1 cellular context compared by ENCODE assay signal in the genomic region with DNA sequence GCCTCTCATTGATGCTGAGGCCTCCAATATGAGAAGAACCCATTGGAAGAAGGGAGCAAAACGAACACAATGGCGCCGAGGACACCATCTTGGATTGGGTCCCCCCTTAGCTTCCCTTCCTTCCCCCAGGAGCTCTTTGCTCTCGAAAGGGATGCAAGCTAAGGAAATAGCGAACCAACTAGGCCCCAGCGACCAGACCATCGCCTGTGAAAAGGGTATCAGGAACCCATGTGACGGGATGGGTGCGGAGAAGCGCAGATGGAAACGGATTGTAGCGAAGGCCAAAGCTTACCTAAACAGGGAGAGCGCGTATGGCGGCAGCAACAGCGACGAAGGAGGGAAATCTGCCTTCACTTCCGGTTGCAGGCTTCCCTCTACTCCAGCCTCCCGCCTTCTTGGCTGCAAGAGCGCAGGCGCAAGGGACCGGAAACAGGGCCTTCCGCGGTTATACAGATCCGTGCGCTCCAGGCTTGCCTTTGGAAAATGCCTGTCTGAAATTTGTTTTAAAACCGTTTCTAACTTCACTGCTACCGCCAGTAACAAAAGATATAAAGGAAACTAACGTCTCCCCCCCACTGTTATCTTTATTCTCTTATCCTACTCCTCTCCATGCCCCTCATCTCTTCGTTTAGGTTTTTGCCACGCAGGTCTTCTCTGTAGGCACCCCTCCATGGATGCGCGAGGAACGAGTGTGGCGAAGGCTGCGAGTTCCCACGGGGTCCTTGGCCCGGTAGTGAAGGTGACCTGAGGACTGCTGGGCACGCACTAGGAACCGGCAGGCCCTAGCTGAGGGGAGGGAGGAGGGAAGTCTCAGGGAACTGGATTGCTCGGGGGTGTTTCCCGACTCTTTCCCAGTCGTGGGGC.
TF ChIP-seq lines count a peak whose summit lies in the region.

A gene (minus strand): TSS at position 346 of the 864 bp plus-strand sequence. CDS start 1,471 bp downstream, outside the sequence.

TF ChIP-seq in K562, 482 proteins besides CTCF, POLR2A, EP300 and RAD21 (continued from another document and continues in another):
- TF ChIP-seq RBM34 (IDR thresholded peaks at IDR 0.05; ENCODE audit: borderline replicate concordance, insufficient read depth, low read length) (no peak), TAF7 (tag; IDR thresholded peaks at IDR 0.05) (peak; percentile 100), ZC3H4 (CRISPR knock-in tag; IDR thresholded peaks at IDR 0.05; ENCODE audit: borderline replicate concordance) (no peak), PML (IDR thresholded peaks at IDR 0.05; ENCODE audit: low read length) (peak; percentile 91), PHF8 (IDR thresholded peaks at IDR 0.05; ENCODE audit: borderline replicate concordance, low read length) (peak; percentile 84; the same call in 1 of the 2 replicates), KLF13 (tag; IDR thresholded peaks at IDR 0.05; ENCODE audit: borderline replicate concordance, low read depth) (peak; percentile 55; the same call in 1 of the 2 replicates), RBM39 (optimal IDR thresholded peaks at IDR 0.05; ENCODE audit: low read depth, low read length) (peak; percentile 99), CREB1 (IDR thresholded peaks at IDR 0.05) (no peak; the same call in none of the 2 replicates), CREB1 (CRISPR knock-in tag; IDR thresholded peaks at IDR 0.05) (0 out of 2 replicates have a peak, but pooled peaks have one; percentile 58), GTF2F1 (IDR thresholded peaks at IDR 0.05; ENCODE audit: low read depth, low read length) (peak; percentile 83; the same call in 1 of the 2 replicates), SAP30 (IDR thresholded peaks at IDR 0.05; ENCODE audit: borderline replicate concordance, insufficient read depth, low read depth, low read length, poor library complexity, severe bottlenecking) (peak; percentile 53), ZNF121 (CRISPR knock-in tag; conservative IDR thresholded peaks at IDR 0.05) (no peak), NR2C1 (IDR thresholded peaks at IDR 0.05) (peak; percentile 74; the same call in 1 of the 2 replicates), NR2C1 (tag; IDR thresholded peaks at IDR 0.05) (peak; percentile 69; the same call in 1 of the 2 replicates), RAD51 (IDR thresholded peaks at IDR 0.05; ENCODE audit: borderline replicate concordance, low read depth) (peak; percentile 37; the same call in 1 of the 2 replicates), ZNF212 (CRISPR knock-in tag; IDR thresholded peaks at IDR 0.05) (peak; percentile 86), FOXK2 (conservative IDR thresholded peaks at IDR 0.05 in 1 of 2, IDR thresholded peaks at IDR 0.05 in 1 of 2; ENCODE audit: low read depth in 2 of 2) (peak; percentile 83 to 88), SRSF9 (IDR thresholded peaks at IDR 0.05; ENCODE audit: borderline replicate concordance, low read depth, low read length) (no peak), DIDO1 (tag; IDR thresholded peaks at IDR 0.05; ENCODE audit: low read depth) (peak; percentile 38; the same call in 1 of the 2 replicates), MTA1 (IDR thresholded peaks at IDR 0.05; ENCODE audit: borderline replicate concordance) (peak; percentile 95), KDM1A (IDR thresholded peaks at IDR 0.05) (0 out of 4 replicates have a peak, but pooled peaks of 1 of the 2 experiments have one; percentile 9), NCOA2 (IDR thresholded peaks at IDR 0.05; ENCODE audit: partially characterized antibody in 2 of 2) (peak in 1 of 2 experiments; percentile 99), BACH1 (tag; IDR thresholded peaks at IDR 0.05) (no peak), RHOXF2B (CRISPR knock-in tag; conservative IDR thresholded peaks at IDR 0.05) (no peak), XRCC3 (IDR thresholded peaks at IDR 0.05) (no peak), TCFL5 (CRISPR knock-in tag; conservative IDR thresholded peaks at IDR 0.05) (no peak; the same call in 1 of the 2 replicates), ZNF140 (CRISPR knock-in tag; IDR thresholded peaks at IDR 0.05) (no peak), HLTF (IDR thresholded peaks at IDR 0.05) (peak; percentile 87), SMAD4 (CRISPR knock-in tag; conservative IDR thresholded peaks at IDR 0.05) (peak; percentile 33; the same call in 1 of the 2 replicates), JUND (IDR thresholded peaks at IDR 0.05; ENCODE audit: borderline replicate concordance, low read depth, low read length) (peak; percentile 34; the same call in 1 of the 2 replicates), JUND (tag; IDR thresholded peaks at IDR 0.05; ENCODE audit: borderline replicate concordance, low read depth, low read length) (peak; percentile 70; the same call in 2 of the 3 replicates), ZNF717 (CRISPR knock-in tag; IDR thresholded peaks at IDR 0.05) (no peak), NFRKB (IDR thresholded peaks at IDR 0.05; ENCODE audit: low read depth) (peak; percentile 100), ZNF644 (tag; IDR thresholded peaks at IDR 0.05; ENCODE audit: low read depth) (0 out of 2 replicates have a peak, but pooled peaks have one; percentile 44)
- TF ChIP-seq, protein P1, sequence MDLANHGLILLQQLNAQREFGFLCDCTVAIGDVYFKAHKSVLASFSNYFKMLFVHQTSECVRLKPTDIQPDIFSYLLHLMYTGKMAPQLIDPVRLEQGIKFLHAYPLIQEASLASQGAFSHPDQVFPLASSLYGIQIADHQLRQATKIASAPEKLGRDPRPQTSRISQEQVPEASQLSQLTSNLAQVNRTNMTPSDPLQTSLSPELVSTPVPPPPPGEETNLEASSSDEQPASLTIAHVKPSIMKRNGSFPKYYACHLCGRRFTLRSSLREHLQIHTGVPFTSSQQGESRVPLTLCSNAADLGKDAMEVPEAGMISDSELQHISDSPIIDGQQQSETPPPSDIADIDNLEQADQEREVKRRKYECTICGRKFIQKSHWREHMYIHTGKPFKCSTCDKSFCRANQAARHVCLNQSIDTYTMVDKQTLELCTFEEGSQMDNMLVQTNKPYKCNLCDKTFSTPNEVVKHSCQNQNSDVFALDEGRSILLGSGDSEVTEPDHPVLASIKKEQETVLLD (IDR thresholded peaks at IDR 0.05) = peak; percentile 89
- TF ChIP-seq, protein P2, sequence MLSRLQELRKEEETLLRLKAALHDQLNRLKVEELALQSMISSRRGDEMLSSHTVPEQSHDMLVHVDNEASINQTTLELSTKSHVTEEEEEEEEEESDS (CRISPR knock-in tag; IDR thresholded peaks at IDR 0.05) = no peak
- TF ChIP-seq, protein P3, sequence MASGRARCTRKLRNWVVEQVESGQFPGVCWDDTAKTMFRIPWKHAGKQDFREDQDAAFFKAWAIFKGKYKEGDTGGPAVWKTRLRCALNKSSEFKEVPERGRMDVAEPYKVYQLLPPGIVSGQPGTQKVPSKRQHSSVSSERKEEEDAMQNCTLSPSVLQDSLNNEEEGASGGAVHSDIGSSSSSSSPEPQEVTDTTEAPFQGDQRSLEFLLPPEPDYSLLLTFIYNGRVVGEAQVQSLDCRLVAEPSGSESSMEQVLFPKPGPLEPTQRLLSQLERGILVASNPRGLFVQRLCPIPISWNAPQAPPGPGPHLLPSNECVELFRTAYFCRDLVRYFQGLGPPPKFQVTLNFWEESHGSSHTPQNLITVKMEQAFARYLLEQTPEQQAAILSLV (tag; IDR thresholded peaks at IDR 0.05) = peak; percentile 24; the same call in 1 of the 2 replicates
- TF ChIP-seq, protein P4, sequence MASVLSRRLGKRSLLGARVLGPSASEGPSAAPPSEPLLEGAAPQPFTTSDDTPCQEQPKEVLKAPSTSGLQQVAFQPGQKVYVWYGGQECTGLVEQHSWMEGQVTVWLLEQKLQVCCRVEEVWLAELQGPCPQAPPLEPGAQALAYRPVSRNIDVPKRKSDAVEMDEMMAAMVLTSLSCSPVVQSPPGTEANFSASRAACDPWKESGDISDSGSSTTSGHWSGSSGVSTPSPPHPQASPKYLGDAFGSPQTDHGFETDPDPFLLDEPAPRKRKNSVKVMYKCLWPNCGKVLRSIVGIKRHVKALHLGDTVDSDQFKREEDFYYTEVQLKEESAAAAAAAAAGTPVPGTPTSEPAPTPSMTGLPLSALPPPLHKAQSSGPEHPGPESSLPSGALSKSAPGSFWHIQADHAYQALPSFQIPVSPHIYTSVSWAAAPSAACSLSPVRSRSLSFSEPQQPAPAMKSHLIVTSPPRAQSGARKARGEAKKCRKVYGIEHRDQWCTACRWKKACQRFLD (CRISPR knock-in tag; IDR thresholded peaks at IDR 0.05) = peak; percentile 97
- TF ChIP-seq, protein P5, sequence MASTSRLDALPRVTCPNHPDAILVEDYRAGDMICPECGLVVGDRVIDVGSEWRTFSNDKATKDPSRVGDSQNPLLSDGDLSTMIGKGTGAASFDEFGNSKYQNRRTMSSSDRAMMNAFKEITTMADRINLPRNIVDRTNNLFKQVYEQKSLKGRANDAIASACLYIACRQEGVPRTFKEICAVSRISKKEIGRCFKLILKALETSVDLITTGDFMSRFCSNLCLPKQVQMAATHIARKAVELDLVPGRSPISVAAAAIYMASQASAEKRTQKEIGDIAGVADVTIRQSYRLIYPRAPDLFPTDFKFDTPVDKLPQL (IDR thresholded peaks at IDR 0.05; ENCODE audit: extremely low read depth, insufficient read length) = peak; percentile 87
- TF ChIP-seq, protein P6, sequence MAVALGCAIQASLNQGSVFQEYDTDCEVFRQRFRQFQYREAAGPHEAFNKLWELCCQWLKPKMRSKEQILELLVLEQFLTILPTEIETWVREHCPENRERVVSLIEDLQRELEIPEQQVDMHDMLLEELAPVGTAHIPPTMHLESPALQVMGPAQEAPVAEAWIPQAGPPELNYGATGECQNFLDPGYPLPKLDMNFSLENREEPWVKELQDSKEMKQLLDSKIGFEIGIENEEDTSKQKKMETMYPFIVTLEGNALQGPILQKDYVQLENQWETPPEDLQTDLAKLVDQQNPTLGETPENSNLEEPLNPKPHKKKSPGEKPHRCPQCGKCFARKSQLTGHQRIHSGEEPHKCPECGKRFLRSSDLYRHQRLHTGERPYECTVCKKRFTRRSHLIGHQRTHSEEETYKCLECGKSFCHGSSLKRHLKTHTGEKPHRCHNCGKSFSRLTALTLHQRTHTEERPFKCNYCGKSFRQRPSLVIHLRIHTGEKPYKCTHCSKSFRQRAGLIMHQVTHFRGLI (CRISPR knock-in tag; IDR thresholded peaks at IDR 0.05) = 0 out of 2 replicates have a peak, but pooled peaks have one; percentile 27
- TF ChIP-seq, protein P7, sequence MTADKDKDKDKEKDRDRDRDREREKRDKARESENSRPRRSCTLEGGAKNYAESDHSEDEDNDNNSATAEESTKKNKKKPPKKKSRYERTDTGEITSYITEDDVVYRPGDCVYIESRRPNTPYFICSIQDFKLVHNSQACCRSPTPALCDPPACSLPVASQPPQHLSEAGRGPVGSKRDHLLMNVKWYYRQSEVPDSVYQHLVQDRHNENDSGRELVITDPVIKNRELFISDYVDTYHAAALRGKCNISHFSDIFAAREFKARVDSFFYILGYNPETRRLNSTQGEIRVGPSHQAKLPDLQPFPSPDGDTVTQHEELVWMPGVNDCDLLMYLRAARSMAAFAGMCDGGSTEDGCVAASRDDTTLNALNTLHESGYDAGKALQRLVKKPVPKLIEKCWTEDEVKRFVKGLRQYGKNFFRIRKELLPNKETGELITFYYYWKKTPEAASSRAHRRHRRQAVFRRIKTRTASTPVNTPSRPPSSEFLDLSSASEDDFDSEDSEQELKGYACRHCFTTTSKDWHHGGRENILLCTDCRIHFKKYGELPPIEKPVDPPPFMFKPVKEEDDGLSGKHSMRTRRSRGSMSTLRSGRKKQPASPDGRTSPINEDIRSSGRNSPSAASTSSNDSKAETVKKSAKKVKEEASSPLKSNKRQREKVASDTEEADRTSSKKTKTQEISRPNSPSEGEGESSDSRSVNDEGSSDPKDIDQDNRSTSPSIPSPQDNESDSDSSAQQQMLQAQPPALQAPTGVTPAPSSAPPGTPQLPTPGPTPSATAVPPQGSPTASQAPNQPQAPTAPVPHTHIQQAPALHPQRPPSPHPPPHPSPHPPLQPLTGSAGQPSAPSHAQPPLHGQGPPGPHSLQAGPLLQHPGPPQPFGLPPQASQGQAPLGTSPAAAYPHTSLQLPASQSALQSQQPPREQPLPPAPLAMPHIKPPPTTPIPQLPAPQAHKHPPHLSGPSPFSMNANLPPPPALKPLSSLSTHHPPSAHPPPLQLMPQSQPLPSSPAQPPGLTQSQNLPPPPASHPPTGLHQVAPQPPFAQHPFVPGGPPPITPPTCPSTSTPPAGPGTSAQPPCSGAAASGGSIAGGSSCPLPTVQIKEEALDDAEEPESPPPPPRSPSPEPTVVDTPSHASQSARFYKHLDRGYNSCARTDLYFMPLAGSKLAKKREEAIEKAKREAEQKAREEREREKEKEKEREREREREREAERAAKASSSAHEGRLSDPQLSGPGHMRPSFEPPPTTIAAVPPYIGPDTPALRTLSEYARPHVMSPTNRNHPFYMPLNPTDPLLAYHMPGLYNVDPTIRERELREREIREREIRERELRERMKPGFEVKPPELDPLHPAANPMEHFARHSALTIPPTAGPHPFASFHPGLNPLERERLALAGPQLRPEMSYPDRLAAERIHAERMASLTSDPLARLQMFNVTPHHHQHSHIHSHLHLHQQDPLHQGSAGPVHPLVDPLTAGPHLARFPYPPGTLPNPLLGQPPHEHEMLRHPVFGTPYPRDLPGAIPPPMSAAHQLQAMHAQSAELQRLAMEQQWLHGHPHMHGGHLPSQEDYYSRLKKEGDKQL (CRISPR knock-in tag; IDR thresholded peaks at IDR 0.05; ENCODE audit: borderline replicate concordance) = peak; percentile 88; the same call in 1 of the 2 replicates
- TF ChIP-seq, protein P8, sequence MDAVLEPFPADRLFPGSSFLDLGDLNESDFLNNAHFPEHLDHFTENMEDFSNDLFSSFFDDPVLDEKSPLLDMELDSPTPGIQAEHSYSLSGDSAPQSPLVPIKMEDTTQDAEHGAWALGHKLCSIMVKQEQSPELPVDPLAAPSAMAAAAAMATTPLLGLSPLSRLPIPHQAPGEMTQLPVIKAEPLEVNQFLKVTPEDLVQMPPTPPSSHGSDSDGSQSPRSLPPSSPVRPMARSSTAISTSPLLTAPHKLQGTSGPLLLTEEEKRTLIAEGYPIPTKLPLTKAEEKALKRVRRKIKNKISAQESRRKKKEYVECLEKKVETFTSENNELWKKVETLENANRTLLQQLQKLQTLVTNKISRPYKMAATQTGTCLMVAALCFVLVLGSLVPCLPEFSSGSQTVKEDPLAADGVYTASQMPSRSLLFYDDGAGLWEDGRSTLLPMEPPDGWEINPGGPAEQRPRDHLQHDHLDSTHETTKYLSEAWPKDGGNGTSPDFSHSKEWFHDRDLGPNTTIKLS (IDR thresholded peaks at IDR 0.05; ENCODE audit: borderline replicate concordance, low read depth) = peak; percentile 73
- TF ChIP-seq, protein P9, sequence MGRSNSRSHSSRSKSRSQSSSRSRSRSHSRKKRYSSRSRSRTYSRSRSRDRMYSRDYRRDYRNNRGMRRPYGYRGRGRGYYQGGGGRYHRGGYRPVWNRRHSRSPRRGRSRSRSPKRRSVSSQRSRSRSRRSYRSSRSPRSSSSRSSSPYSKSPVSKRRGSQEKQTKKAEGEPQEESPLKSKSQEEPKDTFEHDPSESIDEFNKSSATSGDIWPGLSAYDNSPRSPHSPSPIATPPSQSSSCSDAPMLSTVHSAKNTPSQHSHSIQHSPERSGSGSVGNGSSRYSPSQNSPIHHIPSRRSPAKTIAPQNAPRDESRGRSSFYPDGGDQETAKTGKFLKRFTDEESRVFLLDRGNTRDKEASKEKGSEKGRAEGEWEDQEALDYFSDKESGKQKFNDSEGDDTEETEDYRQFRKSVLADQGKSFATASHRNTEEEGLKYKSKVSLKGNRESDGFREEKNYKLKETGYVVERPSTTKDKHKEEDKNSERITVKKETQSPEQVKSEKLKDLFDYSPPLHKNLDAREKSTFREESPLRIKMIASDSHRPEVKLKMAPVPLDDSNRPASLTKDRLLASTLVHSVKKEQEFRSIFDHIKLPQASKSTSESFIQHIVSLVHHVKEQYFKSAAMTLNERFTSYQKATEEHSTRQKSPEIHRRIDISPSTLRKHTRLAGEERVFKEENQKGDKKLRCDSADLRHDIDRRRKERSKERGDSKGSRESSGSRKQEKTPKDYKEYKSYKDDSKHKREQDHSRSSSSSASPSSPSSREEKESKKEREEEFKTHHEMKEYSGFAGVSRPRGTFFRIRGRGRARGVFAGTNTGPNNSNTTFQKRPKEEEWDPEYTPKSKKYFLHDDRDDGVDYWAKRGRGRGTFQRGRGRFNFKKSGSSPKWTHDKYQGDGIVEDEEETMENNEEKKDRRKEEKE (IDR thresholded peaks at IDR 0.05; ENCODE audit: borderline replicate concordance in 1 of 2, control insufficient read depth in 1 of 2, low read depth in 2 of 2, low read length in 1 of 2) = no peak
